ENCODE assay signal across 37 cellular contexts in the genomic region with DNA sequence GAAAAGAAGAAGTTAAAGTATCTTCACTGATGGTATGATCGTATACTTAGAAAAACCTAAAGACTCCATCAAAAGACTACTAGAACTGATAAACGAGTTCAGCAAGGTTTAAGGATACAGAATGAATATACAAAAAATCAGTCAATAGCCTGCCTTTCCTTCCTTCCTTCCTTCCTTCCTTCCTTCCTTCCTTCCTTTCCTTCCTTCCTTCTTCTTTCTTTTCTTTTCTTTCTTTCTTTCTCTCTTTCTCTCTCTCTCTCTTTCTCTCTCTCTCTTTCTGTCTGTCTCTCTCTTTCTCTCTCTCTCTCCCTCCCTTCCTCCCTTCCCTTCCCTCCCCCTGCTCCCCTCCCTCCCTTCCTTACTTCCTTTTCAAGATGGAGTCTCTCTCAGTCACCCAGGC.
"Had no signal": no experiment of that assay in that cellular context is flagged by ENCODE, and none has a peak within 500 bp of the region (broad histone marks: within the 10 kb centered on the region; RNA-seq: fewer than 3 reads in every experiment).

No MANE protein-coding gene starts in this region.

- H2AFZ ChIP-seq: hepatocyte had no signal

- H3K27ac Mint-ChIP-seq: activated CD4-positive, alpha-beta memory T cell treated with anti-CD3 and anti-CD28 coated beads, Interleukin-2, amount 10 ng/mL, durations not matched to agents 7 days and 5 days; activated CD4-positive, alpha-beta T cell treated with anti-CD3 and anti-CD28 coated beads for 36 hours; activated CD4-positive, alpha-beta T cell treated with anti-CD3 and anti-CD28 coated beads, Interleukin-2, amount 10 ng/mL, durations not matched to agents 24 days and 14 days; activated naive CD4-positive, alpha-beta T cell treated with anti-CD3 and anti-CD28 coated beads for 36 hours; activated naive CD4-positive, alpha-beta T cell treated with anti-CD3 and anti-CD28 coated beads, Interleukin-2, amount 50 U/mL, for 24 hours; activated naive CD8-positive, alpha-beta T cell treated with anti-CD3 and anti-CD28 coated beads for 36 hours; activated naive CD8-positive, alpha-beta T cell treated with anti-CD3 and anti-CD28 coated beads, Interleukin-2, amount 50 U/mL, for 24 hours; activated T-cell treated with anti-CD3 and anti-CD28 coated beads, Interleukin-2, amount 50 U/mL, for 24 hours; activated T-cell treated with anti-CD3 and anti-CD28 coated beads, Interleukin-2, amount 50 U/mL, for 72 hours; activated T-helper 17 cell treated with anti-CD3 and anti-CD28 coated beads, Interleukin-2, amount 50 U/mL, for 72 hours; brain; dendritic cell treated with granulocyte-macrophage colony-stimulating factor and Interleukin-4, amounts not matched to agents 40 ng/mL and 50 ng/mL, for 4 days; effector memory CD8-positive, alpha-beta T cell; T-helper 17 cell; T-helper 2 cell treated with Interferon-gamma antibody and Interleukin-4, amounts not matched to agents 5 μg/mL and 100 μg/mL, for 36 hours had no signal

- DNase-seq: activated CD4-positive, alpha-beta memory T cell treated with anti-CD3 and anti-CD28 coated beads, Interleukin-2, amount 10 ng/mL, durations not matched to agents 7 days and 5 days; activated CD4-positive, alpha-beta T cell treated with anti-CD3 and anti-CD28 coated beads for 36 hours; activated CD4-positive, alpha-beta T cell treated with anti-CD3 and anti-CD28 coated beads, Interleukin-2, amount 10 ng/mL, durations not matched to agents 24 days and 14 days; activated CD4-positive, CD25-positive, alpha-beta regulatory T cell; activated CD4-positive, CD25-positive, alpha-beta regulatory T cell treated with anti-CD3 and anti-CD28 coated beads, Interleukin-2, amount 50 U/mL, for 72 hours; activated CD8-positive, alpha-beta memory T cell treated with anti-CD3 and anti-CD28 coated beads, Interleukin-2, amount 50 U/mL, for 48 hours; activated effector memory CD4-positive, alpha-beta T cell treated with Interleukin-2 at 50 U/mL for 16 hours; activated gamma-delta T cell treated with Interleukin-2 at 50 U/mL for 16 hours; activated naive CD4-positive, alpha-beta T cell treated with anti-CD3 and anti-CD28 coated beads for 36 hours; activated naive CD8-positive, alpha-beta T cell treated with anti-CD3 and anti-CD28 coated beads for 36 hours; activated naive CD8-positive, alpha-beta T cell treated with anti-CD3 and anti-CD28 coated beads, Interleukin-2, amount 50 U/mL, for 24 hours; activated T-cell treated with anti-CD3 and anti-CD28 coated beads for 4 hours; activated T-cell treated with anti-CD3 and anti-CD28 coated beads, Interleukin-2, amount 50 U/mL, for 24 hours; activated T-cell treated with anti-CD3 and anti-CD28 coated beads, Interleukin-2, amount 50 U/mL, for 72 hours; adrenal gland; amygdala; aorta; dorsolateral prefrontal cortex; effector CD4-positive, alpha-beta T cell; effector memory CD8-positive, alpha-beta T cell; esophagus squamous epithelium; foreskin melanocyte; heart right ventricle; T-helper 1 cell; T-helper 17 cell; T1000 had no signal

- H3K79me2 ChIP-seq: hepatocyte had no signal

- H3K27me3 ChIP-seq: adrenal gland, esophagus squamous epithelium, gastroesophageal sphincter, hepatocyte had no signal

- H3K4me3 ChIP-seq: adrenal gland, breast epithelium, coronary artery, dorsolateral prefrontal cortex, esophagus squamous epithelium, gastroesophageal sphincter, heart right ventricle, hepatocyte had no signal

- H3K9me3 ChIP-seq: adrenal gland, breast epithelium, esophagus squamous epithelium, gastroesophageal sphincter, heart right ventricle had no signal

- H3K36me3 Mint-ChIP-seq: activated naive CD4-positive, alpha-beta T cell treated with anti-CD3 and anti-CD28 coated beads, Interleukin-2, amount 50 U/mL, for 24 hours; activated naive CD8-positive, alpha-beta T cell treated with anti-CD3 and anti-CD28 coated beads for 36 hours had no signal

- H3K4me1 Mint-ChIP-seq: activated CD4-positive, alpha-beta memory T cell treated with anti-CD3 and anti-CD28 coated beads, Interleukin-2, amount 10 ng/mL, durations not matched to agents 7 days and 5 days; activated CD4-positive, alpha-beta T cell treated with anti-CD3 and anti-CD28 coated beads for 36 hours; activated CD4-positive, alpha-beta T cell treated with anti-CD3 and anti-CD28 coated beads, Interleukin-2, amount 10 ng/mL, durations not matched to agents 24 days and 14 days; activated naive CD4-positive, alpha-beta T cell treated with anti-CD3 and anti-CD28 coated beads, Interleukin-2, amount 50 U/mL, for 24 hours; activated naive CD8-positive, alpha-beta T cell treated with anti-CD3 and anti-CD28 coated beads for 36 hours; activated naive CD8-positive, alpha-beta T cell treated with anti-CD3 and anti-CD28 coated beads, Interleukin-2, amount 50 U/mL, for 24 hours; activated T-helper 17 cell treated with anti-CD3 and anti-CD28 coated beads, Interleukin-2, amount 50 U/mL, for 72 hours; central memory CD8-positive, alpha-beta T cell had no signal

- H3K36me3 ChIP-seq: adrenal gland, breast epithelium, esophagus squamous epithelium, heart right ventricle had no signal

- ATAC-seq: activated CD4-positive, alpha-beta T cell treated with anti-CD3 and anti-CD28 coated beads for 36 hours; activated naive CD8-positive, alpha-beta T cell treated with anti-CD3 and anti-CD28 coated beads, Interleukin-2, amount 50 U/mL, for 24 hours; activated T-cell treated with anti-CD3 and anti-CD28 coated beads, Interleukin-2, amount 50 U/mL, for 72 hours; activated T-helper 17 cell treated with anti-CD3 and anti-CD28 coated beads, Interleukin-2, amount 50 U/mL, for 72 hours; effector memory CD8-positive, alpha-beta T cell; gastroesophageal sphincter; heart right ventricle; T-helper 17 cell had no signal

- H3K27me3 Mint-ChIP-seq: activated CD4-positive, alpha-beta memory T cell treated with anti-CD3 and anti-CD28 coated beads, Interleukin-2, amount 10 ng/mL, durations not matched to agents 7 days and 5 days; activated naive CD8-positive, alpha-beta T cell treated with anti-CD3 and anti-CD28 coated beads for 36 hours; activated naive CD8-positive, alpha-beta T cell treated with anti-CD3 and anti-CD28 coated beads, Interleukin-2, amount 50 U/mL, for 24 hours; activated T-cell treated with anti-CD3 and anti-CD28 coated beads, Interleukin-2, amount 50 U/mL, for 24 hours; central memory CD8-positive, alpha-beta T cell; dendritic cell treated with granulocyte-macrophage colony-stimulating factor and Interleukin-4, amounts not matched to agents 40 ng/mL and 50 ng/mL, for 4 days; effector memory CD8-positive, alpha-beta T cell had no signal

- H3K27ac ChIP-seq: adrenal gland, breast epithelium, coronary artery, dorsolateral prefrontal cortex, epithelial cell of prostate, esophagus squamous epithelium, gastroesophageal sphincter, heart right ventricle, hepatocyte had no signal

- H3K4me1 ChIP-seq: adrenal gland, breast epithelium, esophagus squamous epithelium, heart right ventricle had no signal

- H3K4me3 Mint-ChIP-seq: activated CD4-positive, alpha-beta memory T cell treated with anti-CD3 and anti-CD28 coated beads, Interleukin-2, amount 10 ng/mL, durations not matched to agents 7 days and 5 days; activated CD4-positive, alpha-beta T cell treated with anti-CD3 and anti-CD28 coated beads for 36 hours; activated CD4-positive, alpha-beta T cell treated with anti-CD3 and anti-CD28 coated beads, Interleukin-2, amount 10 ng/mL, durations not matched to agents 24 days and 14 days; activated naive CD4-positive, alpha-beta T cell treated with anti-CD3 and anti-CD28 coated beads for 36 hours; activated naive CD4-positive, alpha-beta T cell treated with anti-CD3 and anti-CD28 coated beads, Interleukin-2, amount 50 U/mL, for 24 hours; activated naive CD8-positive, alpha-beta T cell treated with anti-CD3 and anti-CD28 coated beads for 36 hours; activated naive CD8-positive, alpha-beta T cell treated with anti-CD3 and anti-CD28 coated beads, Interleukin-2, amount 50 U/mL, for 24 hours; activated T-cell treated with anti-CD3 and anti-CD28 coated beads, Interleukin-2, amount 50 U/mL, for 24 hours; activated T-cell treated with anti-CD3 and anti-CD28 coated beads, Interleukin-2, amount 50 U/mL, for 72 hours; activated T-helper 17 cell treated with anti-CD3 and anti-CD28 coated beads, Interleukin-2, amount 50 U/mL, for 72 hours; brain; central memory CD8-positive, alpha-beta T cell; dendritic cell treated with granulocyte-macrophage colony-stimulating factor and Interleukin-4, amounts not matched to agents 40 ng/mL and 50 ng/mL, for 4 days; effector memory CD8-positive, alpha-beta T cell; T-helper 17 cell; T-helper 2 cell treated with Interferon-gamma antibody and Interleukin-4, amounts not matched to agents 5 μg/mL and 100 μg/mL, for 36 hours had no signal

- H3K4me2 ChIP-seq: hepatocyte had no signal

- H3K9me3 Mint-ChIP-seq: activated CD4-positive, alpha-beta memory T cell treated with anti-CD3 and anti-CD28 coated beads, Interleukin-2, amount 10 ng/mL, durations not matched to agents 7 days and 5 days; activated CD4-positive, alpha-beta T cell treated with anti-CD3 and anti-CD28 coated beads, Interleukin-2, amount 10 ng/mL, durations not matched to agents 24 days and 14 days; activated naive CD4-positive, alpha-beta T cell treated with anti-CD3 and anti-CD28 coated beads for 36 hours; activated naive CD4-positive, alpha-beta T cell treated with anti-CD3 and anti-CD28 coated beads, Interleukin-2, amount 50 U/mL, for 24 hours; activated naive CD8-positive, alpha-beta T cell treated with anti-CD3 and anti-CD28 coated beads for 36 hours; activated naive CD8-positive, alpha-beta T cell treated with anti-CD3 and anti-CD28 coated beads, Interleukin-2, amount 50 U/mL, for 24 hours; activated T-cell treated with anti-CD3 and anti-CD28 coated beads, Interleukin-2, amount 50 U/mL, for 24 hours; activated T-cell treated with anti-CD3 and anti-CD28 coated beads, Interleukin-2, amount 50 U/mL, for 72 hours; activated T-helper 17 cell treated with anti-CD3 and anti-CD28 coated beads, Interleukin-2, amount 50 U/mL, for 72 hours; brain; central memory CD8-positive, alpha-beta T cell; dendritic cell treated with granulocyte-macrophage colony-stimulating factor and Interleukin-4, amounts not matched to agents 40 ng/mL and 50 ng/mL, for 4 days; T-helper 2 cell treated with Interferon-gamma antibody and Interleukin-4, amounts not matched to agents 5 μg/mL and 100 μg/mL, for 36 hours had no signal
